Comparison of ENCODE assay signal across 35 cellular contexts in genomic region chr2:221361633-221362032, GRCh38.
"Had no signal": no experiment of that assay in that cellular context is flagged by ENCODE, and none has a peak within 500 bp of the region (broad histone marks: within the 10 kb centered on the region; RNA-seq: fewer than 3 reads in every experiment).

No MANE protein-coding gene starts in this region.

- H3K4me3 ChIP-seq: MG63 had no signal

- H3K27me3 ChIP-seq: MG63 had no signal

- H3K36me3 ChIP-seq: MG63 had no signal

- DNase-seq: Karpas-422, Kasumi-1, MG63, MM.1S, MV-4-11, NCI-H1048, NCI-H1092, NCI-H1092 treated with DMSO at 0.1 percent for 48 hours, NCI-H1105, NCI-H1105 treated with DMSO at 0.1 percent for 48 hours, NCI-H1417, NCI-H1417 treated with DMSO at 0.1 percent for 48 hours, NCI-H1436, NCI-H1436 treated with DMSO at 0.1 percent for 48 hours, NCI-H146, NCI-H1694, NCI-H1694 treated with DMSO at 0.1 percent for 48 hours, NCI-H187, NCI-H187 treated with DMSO at 0.1 percent for 48 hours, NCI-H1930, NCI-H2029, NCI-H2029 treated with DMSO at 0.1 percent for 48 hours, NCI-H2081, NCI-H2081 treated with DMSO at 0.1 percent for 48 hours, NCI-H2107, NCI-H2171, NCI-H2171 treated with DMSO at 0.1 percent for 48 hours, NCI-H2227 treated with DMSO at 0.1 percent for 48 hours, NCI-H226, NCI-H345, NCI-H446, NCI-H446 treated with DMSO at 0.1 percent for 48 hours, NCI-H510A, NCI-H510A treated with DMSO at 0.1 percent for 48 hours, NCI-H524 had no signal

- H3K9me3 ChIP-seq: MG63 had no signal
